ENCODE assay signal across 20 cellular contexts in the genomic region with DNA sequence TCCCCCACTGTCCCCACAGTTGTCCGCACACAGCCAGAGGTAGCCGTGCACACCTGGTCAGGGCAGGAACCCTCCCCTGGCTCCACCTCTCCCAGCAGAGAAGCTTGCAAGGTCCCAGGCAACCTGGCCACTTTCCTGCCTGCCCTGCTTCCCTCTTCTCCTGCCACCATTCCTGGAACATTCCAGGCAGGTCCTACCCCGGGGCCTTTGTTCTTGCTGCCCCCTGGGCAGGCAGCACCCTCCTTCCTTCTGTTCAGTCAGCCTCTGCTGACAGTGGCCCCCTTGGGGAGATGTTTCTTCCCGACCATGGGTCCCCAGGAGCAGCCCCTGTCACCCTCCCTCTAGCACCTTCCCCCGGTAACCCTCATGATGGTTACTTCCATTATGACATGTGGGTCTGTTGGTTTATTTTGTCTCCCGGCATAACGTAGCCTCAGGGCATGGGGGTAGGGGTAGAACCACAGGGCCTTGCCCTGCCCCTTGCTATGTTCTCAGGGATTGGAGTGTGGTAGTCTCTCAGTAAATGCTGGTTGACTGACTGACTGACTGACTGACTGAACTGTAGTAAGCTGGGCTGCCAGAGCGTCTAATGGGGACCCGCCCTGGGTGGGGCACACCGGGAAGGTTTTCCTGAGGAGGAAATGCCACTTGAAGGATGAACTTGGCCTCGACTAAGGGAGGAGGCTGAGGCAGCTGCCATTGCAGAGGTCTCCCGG. TPM values are rescaled to one million over a fixed set of nuclear protein-coding genes. Genes with fewer than 3 reads are reported as not detected.
DNase-seq lines count a peak whose midpoint lies in the region; ATAC-seq and TF ChIP-seq lines count a peak whose summit lies in the region.
"Had no signal": no experiment of that assay in that cellular context is flagged by ENCODE, and none has a peak within 500 bp of the region (broad histone marks: within the 10 kb centered on the region; RNA-seq: fewer than 3 reads in every experiment).

No MANE protein-coding gene starts in this region.

- H3K4me2 ChIP-seq in BLaER1 = peak overlapping the region; percentile 39
- no peak overlapping the region for H3K4me2 ChIP-seq in IMR-90 (ENCODE audit: low read depth, low read length)
- H3K4me2 ChIP-seq: hepatocyte had no signal

- no peaks in the 10 kb centered on the region for H3K9me3 ChIP-seq in BLaER1
- H3K9me3 ChIP-seq in IMR-90 (ENCODE audit: control insufficient read depth, insufficient read depth, low read length) = no peaks in the 10 kb centered on the region
- H3K9me3 ChIP-seq in esophagus (ENCODE audit: control insufficient read depth in 2 of 2, insufficient read depth in 1 of 2, low read depth in 1 of 2, low read length in 1 of 2) = no peaks in the 10 kb centered on the region
- H3K9me3 ChIP-seq in aorta (ENCODE audit: control insufficient read depth, low read length) = no peaks in the 10 kb centered on the region
- no peaks in the 10 kb centered on the region for H3K9me3 ChIP-seq in effector memory CD4-positive, alpha-beta T cell (ENCODE audit: control insufficient read depth, low read length)
- H3K9me3 ChIP-seq: adrenal gland, MG63 had no signal

- H3K9ac ChIP-seq in BLaER1 (no peak overlapping the region), IMR-90 (ENCODE audit: low read depth, low read length) (no peak overlapping the region)

- no peak overlapping the region for H2BK120ac ChIP-seq in IMR-90 (ENCODE audit: low read depth, low read length)

- TF ChIP-seq POLR2A in IMR-90 (IDR thresholded peaks at IDR 0.05; ENCODE audit: low read depth, low read length) = no peak

- WGBS in IMR-90 (ENCODE audit: extremely low coverage in 2 of 2, insufficient read length in 1 of 2), 2 experiments = 93% methylated on average over 5 of the region's 12 CpGs; no CpG with 5 or more reads in 1 of the 2 experiments
- WGBS in esophagus, 2 donors = 57 to 69% methylated on average over 12 of the region's 12 CpGs
- WGBS in aorta, 2 donors = 79 to 81% methylated on average over 12 of the region's 12 CpGs

- H3K27ac ChIP-seq in BLaER1 = 0 out of 2 replicates have a peak overlapping the region, but pooled peaks have one; percentile 5
- H3K27ac ChIP-seq in IMR-90 (ENCODE audit: insufficient read depth, low read length) = no peak overlapping the region
- H3K27ac ChIP-seq in esophagus (ENCODE audit: low read depth in 2 of 2, low read length in 1 of 2) = peak overlapping the region; percentile 29 to 66
- H3K27ac ChIP-seq in aorta (ENCODE audit: low read depth in 1 of 2, low read length in 2 of 2) = no peak overlapping the region
- no peak overlapping the region for H3K27ac ChIP-seq in effector memory CD4-positive, alpha-beta T cell (ENCODE audit: insufficient read depth, low read length, poor library complexity, severe bottlenecking)
- H3K27ac ChIP-seq: hepatocyte had no signal

- ATAC-seq in IMR-90 (ENCODE audit: low read depth) = no peak
- no peak for ATAC-seq in aorta (ENCODE audit: low FRiP score)
- ATAC-seq: activated T-cell treated with anti-CD3 and anti-CD28 coated beads, Interleukin-2, amount 50 U/mL, for 4 hours; left lobe of liver had no signal

- DNase-seq in IMR-90 = no peak
- no peak for DNase-seq in progenitor cell of endocrine pancreas (ENCODE audit: low spot score, unreplicated experiment)
- no peak for DNase-seq in C1 segment of cervical spinal cord (lab: John Stamatoyannopoulos, UW)
- no peak for DNase-seq in aorta
- DNase-seq in effector memory CD4-positive, alpha-beta T cell = no peak
- DNase-seq in foreskin melanocyte = no peak
- DNase-seq: activated CD4-positive, alpha-beta T cell treated with anti-CD3 and anti-CD28 coated beads, Interleukin-2, amount 10 ng/mL, durations not matched to agents 24 days and 14 days; activated T-cell treated with anti-CD3 and anti-CD28 coated beads, Interleukin-2, amount 50 U/mL, for 4 hours; DND-41; MG63; NCI-H2029; NCI-H82 had no signal

- no peak overlapping the region for H4K5ac ChIP-seq in IMR-90 (ENCODE audit: low read depth, low read length)

- peaks cover 100% of the 10 kb centered on the region for H4K20me1 ChIP-seq in BLaER1
- H4K20me1 ChIP-seq in IMR-90 (ENCODE audit: insufficient read depth, low read length) = peaks cover 62% of the 10 kb centered on the region

- CTCF ChIA-PET in IMR-90 (lab: Yijun Ruan, JAX) = no interaction called here

- H3K36me3 Mint-ChIP-seq in progenitor cell of endocrine pancreas (ENCODE audit: insufficient read depth) = no peaks in the 10 kb centered on the region

- no peak overlapping the region for H3K56ac ChIP-seq in IMR-90 (ENCODE audit: extremely low read depth, insufficient read depth, low read length)

- H3K4me3 Mint-ChIP-seq in progenitor cell of endocrine pancreas (ENCODE audit: low read depth) = no peak overlapping the region
- H3K4me3 Mint-ChIP-seq: activated CD4-positive, alpha-beta T cell treated with anti-CD3 and anti-CD28 coated beads, Interleukin-2, amount 10 ng/mL, durations not matched to agents 24 days and 14 days; activated T-cell treated with anti-CD3 and anti-CD28 coated beads, Interleukin-2, amount 50 U/mL, for 4 hours; stimulated activated naive CD8-positive, alpha-beta T cell treated with anti-CD3 and anti-CD28 coated beads, Interleukin-15, Interleukin-2, amounts not matched to agents 100 ng/mL and 50 ng/mL, for 24 hours; T-helper 2 cell treated with Interferon-gamma antibody and Interleukin-4, amounts not matched to agents 5 μg/mL and 100 μg/mL, for 36 hours had no signal

- H3K4me3 ChIP-seq in BLaER1 (no peak overlapping the region), IMR-90 (ENCODE audit: insufficient read depth, low read depth, low read length) (no peak overlapping the region), esophagus (ENCODE audit: low read depth in 1 of 2, low read length in 2 of 2) (no peak overlapping the region), aorta (ENCODE audit: low read length in 2 of 2) (no peak overlapping the region)
- no peak overlapping the region for H3K4me3 ChIP-seq in effector memory CD4-positive, alpha-beta T cell (ENCODE audit: insufficient read depth, low read depth, low read length, poor library complexity, severe bottlenecking)
- H3K4me3 ChIP-seq: adrenal gland, hepatocyte, MG63 had no signal

- no peaks in the 10 kb centered on the region for H3K27me3 Mint-ChIP-seq in progenitor cell of endocrine pancreas
- H3K27me3 Mint-ChIP-seq: activated CD4-positive, alpha-beta T cell treated with anti-CD3 and anti-CD28 coated beads, Interleukin-2, amount 10 ng/mL, durations not matched to agents 24 days and 14 days; stimulated activated naive CD8-positive, alpha-beta T cell treated with anti-CD3 and anti-CD28 coated beads, Interleukin-15, Interleukin-2, amounts not matched to agents 100 ng/mL and 50 ng/mL, for 24 hours had no signal

- H2BK15ac ChIP-seq in IMR-90 (ENCODE audit: low read depth, low read length) = no peak overlapping the region

- H4K91ac ChIP-seq in IMR-90 (ENCODE audit: insufficient read depth, low read depth, low read length) = no peak overlapping the region

- peak overlapping the region; percentile 82 for H3K27ac Mint-ChIP-seq in progenitor cell of endocrine pancreas
- H3K27ac Mint-ChIP-seq: activated CD4-positive, alpha-beta T cell treated with anti-CD3 and anti-CD28 coated beads, Interleukin-2, amount 10 ng/mL, durations not matched to agents 24 days and 14 days; stimulated activated naive CD8-positive, alpha-beta T cell treated with anti-CD3 and anti-CD28 coated beads, Interleukin-15, Interleukin-2, amounts not matched to agents 100 ng/mL and 50 ng/mL, for 24 hours; T-helper 2 cell treated with Interferon-gamma antibody and Interleukin-4, amounts not matched to agents 5 μg/mL and 100 μg/mL, for 36 hours had no signal

- POLR2A ChIA-PET in IMR-90 (lab: Charles Lee; ENCODE audit: unreplicated experiment) = no interaction called here

- H2BK20ac ChIP-seq in IMR-90 (ENCODE audit: low read depth, low read length) = no peak overlapping the region

- H3K18ac ChIP-seq in IMR-90 (ENCODE audit: low read depth, low read length) = no peak overlapping the region

- peaks cover 9% of the 10 kb centered on the region; the same call in 1 of the 2 replicates for H3K9me1 ChIP-seq in IMR-90 (ENCODE audit: insufficient read depth, low read length)

- H2AFZ ChIP-seq in IMR-90 (replicated peaks; ENCODE audit: low read length, poor library complexity) = peak overlapping the region; percentile 45
- H2AFZ ChIP-seq: hepatocyte had no signal

- H2BK5ac ChIP-seq in IMR-90 (ENCODE audit: low read depth, low read length, poor library complexity, severe bottlenecking) = no peak overlapping the region

- dilution Hi-C loops in IMR-90 (cut with HindIII; ENCODE audit: low sequenced_read_pairs, unreplicated experiment) = no loop called here

- TF ChIP-seq CTCF in IMR-90 (conservative IDR thresholded peaks at IDR 0.05; ENCODE audit: low read depth, low read length) = no peak
- TF ChIP-seq CTCF in progenitor cell of endocrine pancreas (IDR thresholded peaks at IDR 0.05; ENCODE audit: unreplicated experiment) = no peak

- no peak for TF ChIP-seq RAD21 in IMR-90 (IDR thresholded peaks at IDR 0.05; ENCODE audit: low read length)

- H3K27me3 ChIP-seq in BLaER1 (no peaks in the 10 kb centered on the region), IMR-90 (ENCODE audit: control insufficient read depth, insufficient read depth, low read length) (no peaks in the 10 kb centered on the region), esophagus (ENCODE audit: control insufficient read depth in 1 of 2, insufficient read depth in 2 of 2, low read length in 2 of 2) (no peaks in the 10 kb centered on the region), aorta (ENCODE audit: control insufficient read depth in 1 of 2, insufficient read depth in 2 of 2, low read length in 1 of 2) (no peaks in the 10 kb centered on the region)
- no peaks in the 10 kb centered on the region for H3K27me3 ChIP-seq in effector memory CD4-positive, alpha-beta T cell (replicated peaks; ENCODE audit: control insufficient read depth, insufficient read depth, low read length, poor library complexity, severe bottlenecking)
- H3K27me3 ChIP-seq: adrenal gland, hepatocyte, MG63 had no signal

- H2AK5ac ChIP-seq in IMR-90 (ENCODE audit: low read depth, low read length) = no peak overlapping the region

- intact Hi-C loops in IMR-90 (cut with micrococcal nuclease) (no loop called here), aorta (cut with DNase I) (no loop called here)

- H4K8ac ChIP-seq in IMR-90 (ENCODE audit: low read depth in 2 of 2, low read length in 2 of 2) = no peak overlapping the region

- no TSS peak for BruUV-seq in IMR-90 (replicated peaks; lab: Mats Ljungman, UMichigan)

- in situ Hi-C loops in IMR-90 (cut with MboI; ENCODE audit: low sequenced_read_pairs) = no loop called here

- H3K9me3 Mint-ChIP-seq in progenitor cell of endocrine pancreas (ENCODE audit: low read depth) = no peaks in the 10 kb centered on the region
- H3K9me3 Mint-ChIP-seq: activated CD4-positive, alpha-beta T cell treated with anti-CD3 and anti-CD28 coated beads, Interleukin-2, amount 10 ng/mL, durations not matched to agents 24 days and 14 days; activated T-cell treated with anti-CD3 and anti-CD28 coated beads, Interleukin-2, amount 50 U/mL, for 4 hours; stimulated activated naive CD8-positive, alpha-beta T cell treated with anti-CD3 and anti-CD28 coated beads, Interleukin-15, Interleukin-2, amounts not matched to agents 100 ng/mL and 50 ng/mL, for 24 hours; T-helper 2 cell treated with Interferon-gamma antibody and Interleukin-4, amounts not matched to agents 5 μg/mL and 100 μg/mL, for 36 hours had no signal

- H3K4me1 ChIP-seq in BLaER1 (peaks cover 86% of the 10 kb centered on the region), IMR-90 (ENCODE audit: control insufficient read depth, insufficient read depth, low read length) (peaks cover 15% of the 10 kb centered on the region; the same call in 1 of the 2 replicates), esophagus (ENCODE audit: control insufficient read depth in 2 of 2, insufficient read depth in 2 of 2, low read length in 1 of 2) (peaks cover 8 to 22% of the 10 kb centered on the region in 2 donors), aorta (ENCODE audit: control insufficient read depth in 1 of 2, insufficient read depth in 2 of 2, low read length in 2 of 2) (no peaks in the 10 kb centered on the region)
- H3K4me1 ChIP-seq in effector memory CD4-positive, alpha-beta T cell (ENCODE audit: control insufficient read depth, insufficient read depth, low read length, poor library complexity, severe bottlenecking) = no peaks in the 10 kb centered on the region

- peak overlapping the region; percentile 47 for H2AK9ac ChIP-seq in IMR-90 (replicated peaks; ENCODE audit: low read depth, low read length, poor library complexity)

- peaks cover 62% of the 10 kb centered on the region for H3K4me1 Mint-ChIP-seq in progenitor cell of endocrine pancreas (ENCODE audit: low read depth)

- 0 out of 2 replicates have a peak overlapping the region, but pooled peaks have one; percentile 29 for H3K14ac ChIP-seq in IMR-90 (replicated peaks; ENCODE audit: low read depth, low read length)

- H3K79me1 ChIP-seq in IMR-90 (ENCODE audit: low read depth in 1 of 2, low read length in 2 of 2) = peaks cover 44 to 92% of the 10 kb centered on the region in 2 experiments

- no peak overlapping the region for H3K4ac ChIP-seq in IMR-90 (ENCODE audit: low read depth, low read length)

- peaks cover 12% of the 10 kb centered on the region; the same call in 1 of the 2 replicates for H3K36me3 ChIP-seq in BLaER1
- H3K36me3 ChIP-seq in IMR-90 (ENCODE audit: control insufficient read depth, insufficient read depth, low read length) = no peaks in the 10 kb centered on the region
- no peaks in the 10 kb centered on the region for H3K36me3 ChIP-seq in esophagus (ENCODE audit: control insufficient read depth in 2 of 2, insufficient read depth in 2 of 2, low read length in 1 of 2)
- no peaks in the 10 kb centered on the region for H3K36me3 ChIP-seq in aorta (ENCODE audit: control insufficient read depth in 1 of 2, insufficient read depth in 2 of 2, low read length in 1 of 2)
- H3K36me3 ChIP-seq in effector memory CD4-positive, alpha-beta T cell (ENCODE audit: control insufficient read depth, insufficient read depth, low read length) = no peaks in the 10 kb centered on the region
- H3K36me3 ChIP-seq: adrenal gland had no signal

- no peak overlapping the region for H3K23ac ChIP-seq in IMR-90 (ENCODE audit: low read depth, low read length)

RNA-seq across cellular contexts. Expression of a gene that starts 10.8 kb away (rescaled TPM):
- total RNA-seq in IMR-90 (2012; rRNA removed) (2.0 and 2.8 TPM in 2 replicates), progenitor cell of endocrine pancreas (73.9 and 75.8 TPM in 2 replicates), aorta (10 to 100 TPM; 15.9 to 22.2 TPM)
- polyA plus RNA-seq in IMR-90 (2012; rRNA removed) (27.2 and 35.5 TPM in 2 replicates), esophagus (10 to 100 TPM; 39.8 to 43.1 TPM), aorta (10 to 100 TPM in 1 of 2 donors, 1 to 10 TPM in 1; 8.0 to 12.5 TPM)
- polyA plus RNA-seq in IMR-90 (2012; cell fraction: cytosol; rRNA removed) = 52.9 and 64.1 TPM in 2 replicates
- 26.9 and 44.9 TPM in 2 replicates for polyA plus RNA-seq in IMR-90 (2012; cell fraction: nucleus; rRNA removed; ENCODE audit: low replicate concordance)

RNA-seq across cellular contexts. Expression of a gene that starts 52.2 kb away (rescaled TPM):
- total RNA-seq in IMR-90 (2012; rRNA removed) (not detected in 2 replicates), progenitor cell of endocrine pancreas (not detected in 2 replicates), aorta (not detected)
- polyA plus RNA-seq in IMR-90 (2012; rRNA removed) (not detected in 2 replicates), esophagus (1 to 10 TPM in 1 of 2 donors, under 1 TPM in 1; 0.32 to 1.6 TPM), aorta (not detected)
- not detected in 2 replicates for polyA plus RNA-seq in IMR-90 (2012; cell fraction: cytosol; rRNA removed)
- polyA plus RNA-seq in IMR-90 (2012; cell fraction: nucleus; rRNA removed; ENCODE audit: low replicate concordance) = 0.04 and 0.05 TPM in 2 replicates
- total RNA-seq: activated CD4-positive, alpha-beta T cell treated with anti-CD3 and anti-CD28 coated beads, Interleukin-2, amount 10 ng/mL, durations not matched to agents 24 days and 14 days; adrenal gland; left lobe of liver; skeletal muscle tissue had no signal
- polyA plus RNA-seq: adrenal gland had no signal

Comparison
In these comparisons a context has a peak if more than half of its experiments do, and no peak if none do; other contexts are left out.
1. H3K27ac ChIP-seq: peak in BLaER1 (single experiment) and esophagus (2 of 2); none in IMR-90 (single experiment), aorta (0 of 2) and effector memory CD4-positive, alpha-beta T cell (single experiment).